ENCODE assay signal across 9 cellular contexts in the genomic region with DNA sequence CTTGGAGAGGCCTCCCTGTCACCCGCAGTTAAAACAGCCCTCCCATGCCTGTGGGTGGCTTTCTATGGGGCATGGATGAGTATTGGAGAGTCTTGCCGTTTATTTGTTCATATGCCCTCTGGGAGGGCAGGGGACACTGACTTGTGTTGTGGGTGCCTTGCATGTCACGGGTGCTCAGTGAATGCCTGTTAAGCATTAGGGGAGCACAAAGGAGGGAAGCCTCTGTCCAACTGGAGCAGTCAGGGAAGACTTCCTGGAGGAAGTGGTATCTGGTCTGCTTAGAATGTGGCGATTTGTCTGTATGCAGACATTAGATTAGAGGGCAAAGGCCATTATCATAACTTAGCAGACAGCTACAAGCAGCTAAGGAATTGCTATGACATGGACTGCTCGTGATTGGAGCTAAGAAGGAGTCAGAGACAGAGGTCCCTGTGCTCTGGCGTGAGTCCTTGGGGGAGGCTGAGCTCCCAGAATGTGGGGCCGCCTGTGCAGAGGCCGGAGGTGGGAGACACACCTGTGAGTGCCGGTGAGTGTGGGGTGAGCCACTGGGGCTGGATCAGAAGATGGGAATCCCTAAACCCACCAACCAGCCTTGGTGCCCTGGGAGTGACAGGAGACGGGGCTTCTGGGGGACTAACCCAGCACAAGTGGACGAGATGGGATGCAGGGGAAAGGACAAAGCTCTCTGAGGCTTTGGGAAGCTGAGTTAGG.
DNase-seq lines count a peak whose midpoint lies in the region; ATAC-seq and TF ChIP-seq lines count a peak whose summit lies in the region.
"Had no signal": no experiment of that assay in that cellular context is flagged by ENCODE, and none has a peak within 500 bp of the region (broad histone marks: within the 10 kb centered on the region; RNA-seq: fewer than 3 reads in every experiment).

No MANE protein-coding gene starts in this region.

- no peak overlapping the region for H3K4me3 Mint-ChIP-seq in activated naive CD4-positive, alpha-beta T cell treated with anti-CD3 and anti-CD28 coated beads, Interleukin-2, amount 50 U/mL, for 24 hours
- peak overlapping the region; percentile 6 for H3K4me3 Mint-ChIP-seq in natural killer cell

- H3K27me3 Mint-ChIP-seq in activated naive CD4-positive, alpha-beta T cell treated with anti-CD3 and anti-CD28 coated beads, Interleukin-2, amount 50 U/mL, for 24 hours: no peaks in the 10 kb centered on the region
- no peaks in the 10 kb centered on the region for H3K27me3 Mint-ChIP-seq in natural killer cell (ENCODE audit: low read depth in 2 of 2)

- H3K9me3 Mint-ChIP-seq in activated naive CD4-positive, alpha-beta T cell treated with anti-CD3 and anti-CD28 coated beads, Interleukin-2, amount 50 U/mL, for 24 hours: no peaks in the 10 kb centered on the region
- H3K9me3 Mint-ChIP-seq in natural killer cell: no peaks in the 10 kb centered on the region

- DNase-seq in activated naive CD4-positive, alpha-beta T cell treated with Interleukin-2 at 50 U/mL for 16 hours: no peak
- DNase-seq in colonic mucosa: no peak
- no peak for DNase-seq in natural killer cell
- DNase-seq in vagina (ENCODE audit: extremely low spot score in 2 of 2): no peak
- no peak for DNase-seq in SJCRH30
- DNase-seq in COR-L47 (lab: John Stamatoyannopoulos, UW): no peak

- peak overlapping the region; percentile 86 for H3K27ac Mint-ChIP-seq in activated naive CD4-positive, alpha-beta T cell treated with anti-CD3 and anti-CD28 coated beads, Interleukin-2, amount 50 U/mL, for 24 hours
- H3K27ac Mint-ChIP-seq in natural killer cell: peak overlapping the region; percentile 53 to 79

- H3K9ac ChIP-seq in colonic mucosa (ENCODE audit: low read depth in 2 of 2, low read length in 2 of 2): peak overlapping the region in 1 of 2 donors; percentile 28

- ATAC-seq in natural killer cell (peak in 1 of 3 donors; percentile 10), HG03159 (IDR thresholded peaks at IDR 0.05; ENCODE audit: unreplicated experiment) (no peak)

- TF ChIP-seq POLR2A in vagina (IDR thresholded peaks at IDR 0.05): no peak

- H3K4me1 Mint-ChIP-seq in activated naive CD4-positive, alpha-beta T cell treated with anti-CD3 and anti-CD28 coated beads, Interleukin-2, amount 50 U/mL, for 24 hours: peaks cover 76% of the 10 kb centered on the region
- H3K4me1 Mint-ChIP-seq in natural killer cell: peaks cover 47 to 57% of the 10 kb centered on the region in 2 donors

- H3K9me3 ChIP-seq in colonic mucosa (no peaks in the 10 kb centered on the region), vagina (no peaks in the 10 kb centered on the region), SJCRH30 (replicated peaks) (no peaks in the 10 kb centered on the region)

- H3K4me1 ChIP-seq in colonic mucosa (peaks cover 30% of the 10 kb centered on the region), vagina (peaks cover 100% of the 10 kb centered on the region), SJCRH30 (peaks cover 51% of the 10 kb centered on the region)

- no peak overlapping the region for H3K4me3 ChIP-seq in colonic mucosa
- H3K4me3 ChIP-seq in vagina: no peak overlapping the region
- no peak overlapping the region for H3K4me3 ChIP-seq in SJCRH30

- no peaks in the 10 kb centered on the region for H3K36me3 Mint-ChIP-seq in activated naive CD4-positive, alpha-beta T cell treated with anti-CD3 and anti-CD28 coated beads, Interleukin-2, amount 50 U/mL, for 24 hours
- H3K36me3 Mint-ChIP-seq in natural killer cell: no peaks in the 10 kb centered on the region

- TF ChIP-seq CTCF in colonic mucosa (IDR thresholded peaks at IDR 0.05): no peak
- no peak for TF ChIP-seq CTCF in natural killer cell (IDR thresholded peaks at IDR 0.05)
- TF ChIP-seq CTCF in vagina (IDR thresholded peaks at IDR 0.05): no peak

- H3K27ac ChIP-seq in colonic mucosa (peak overlapping the region; percentile 56), vagina (peak overlapping the region; percentile 98), SJCRH30 (no peak overlapping the region)
- H3K27ac ChIP-seq: HL-60 had no signal

- no peaks in the 10 kb centered on the region for H3K27me3 ChIP-seq in colonic mucosa
- no peaks in the 10 kb centered on the region for H3K27me3 ChIP-seq in vagina
- H3K27me3 ChIP-seq in SJCRH30: no peaks in the 10 kb centered on the region

- no peaks in the 10 kb centered on the region for H3K36me3 ChIP-seq in colonic mucosa
- H3K36me3 ChIP-seq in vagina: no peaks in the 10 kb centered on the region
- H3K36me3 ChIP-seq in SJCRH30: no peaks in the 10 kb centered on the region

- intact Hi-C loops in colonic mucosa (cut with DNase I): loop anchor here (5.0 kb wide), 1 partner anchor 95 kb away; no protein-coding TSS in a partner anchor
- intact Hi-C loops in natural killer cell (cut with micrococcal nuclease): no loop called here
- intact Hi-C loops in vagina (cut with DNase I): loop anchor here (5.0 kb wide), 1 partner anchor 65 kb away; no protein-coding TSS in a partner anchor
